ENCODE assay signal across 10 cellular contexts in genomic region chr14:76763362-76764041, GRCh38. TPM values are rescaled to one million over a fixed set of nuclear protein-coding genes. Genes with fewer than 3 reads are reported as not detected.
DNase-seq lines count a peak whose midpoint lies in the region; ATAC-seq and TF ChIP-seq lines count a peak whose summit lies in the region.
"Had no signal": no experiment of that assay in that cellular context is flagged by ENCODE, and none has a peak within 500 bp of the region (broad histone marks: within the 10 kb centered on the region; RNA-seq: fewer than 3 reads in every experiment).

No MANE protein-coding gene starts in this region.

- DNase-seq in EH (ENCODE audit: low read depth) (peak; percentile 13), left ventricle myocardium inferior (no peak), NOMO-1 (lab: John Stamatoyannopoulos, UW; ENCODE audit: unreplicated experiment in 2 of 2) (no peak), left lung (no peak)
- peak; percentile 28 for DNase-seq in activated CD8-positive, alpha-beta memory T cell treated with anti-CD3 and anti-CD28 coated beads, Interleukin-2, amount 10 ng/mL, durations not matched to agents 7 days and 5 days
- no peak for DNase-seq in stimulated activated CD4-positive, alpha-beta T cell treated with anti-CD3 and anti-CD28 coated beads, Interleukin-4, amount 100 ng/mL, for 4 hours
- DNase-seq: central memory CD4-positive, alpha-beta T cell; NCI-H226 had no signal

- ATAC-seq in activated CD8-positive, alpha-beta memory T cell treated with anti-CD3 and anti-CD28 coated beads, Interleukin-2, amount 10 ng/mL, durations not matched to agents 7 days and 5 days: no peak
- ATAC-seq in GM18520 (IDR thresholded peaks at IDR 0.05; ENCODE audit: unreplicated experiment) (no peak), left lung (no peak)

- H3K27ac ChIP-seq in left ventricle myocardium inferior (replicated peaks): peak overlapping the region; percentile 93
- H3K27ac ChIP-seq in rectal smooth muscle tissue (ENCODE audit: low read depth, low read length): no peak overlapping the region
- H3K27ac ChIP-seq in left lung: peak overlapping the region in 1 of 2 donors; percentile 77

- H3K27me3 ChIP-seq in left ventricle myocardium inferior (ENCODE audit: low read depth): peaks cover 6% of the 10 kb centered on the region
- peaks cover 6% of the 10 kb centered on the region for H3K27me3 ChIP-seq in rectal smooth muscle tissue (ENCODE audit: control insufficient read depth, insufficient read depth, low read length)
- peaks cover 0 to 42% of the 10 kb centered on the region in 2 donors for H3K27me3 ChIP-seq in left lung

- no peak overlapping the region for H3K27ac Mint-ChIP-seq in activated CD8-positive, alpha-beta memory T cell treated with anti-CD3 and anti-CD28 coated beads, Interleukin-2, amount 10 ng/mL, durations not matched to agents 7 days and 5 days

- peaks cover 16% of the 10 kb centered on the region for H3K4me1 Mint-ChIP-seq in activated CD8-positive, alpha-beta memory T cell treated with anti-CD3 and anti-CD28 coated beads, Interleukin-2, amount 10 ng/mL, durations not matched to agents 7 days and 5 days

- CTCF ChIA-PET in activated CD8-positive, alpha-beta memory T cell treated with anti-CD3 and anti-CD28 coated beads, Interleukin-2, amount 10 ng/mL, durations not matched to agents 7 days and 5 days (lab: Charles Lee): interaction anchor here (1.0 kb wide), 1 partner anchor 57 kb away, joined by 3 read pairs; no protein-coding TSS in a partner anchor

- TF ChIP-seq CTCF in left ventricle myocardium inferior (IDR thresholded peaks at IDR 0.05; ENCODE audit: borderline replicate concordance) (no peak), left lung (IDR thresholded peaks at IDR 0.05) (no peak)

- H3K4me3 ChIP-seq in left ventricle myocardium inferior: peak overlapping the region; percentile 93
- H3K4me3 ChIP-seq in rectal smooth muscle tissue (ENCODE audit: low read length): peak overlapping the region; percentile 81
- peak overlapping the region in 1 of 2 donors; percentile 69 for H3K4me3 ChIP-seq in left lung

- H3K27me3 Mint-ChIP-seq in activated CD8-positive, alpha-beta memory T cell treated with anti-CD3 and anti-CD28 coated beads, Interleukin-2, amount 10 ng/mL, durations not matched to agents 7 days and 5 days: peaks cover 46% of the 10 kb centered on the region

- H3K4me3 Mint-ChIP-seq in activated CD8-positive, alpha-beta memory T cell treated with anti-CD3 and anti-CD28 coated beads, Interleukin-2, amount 10 ng/mL, durations not matched to agents 7 days and 5 days: no peak overlapping the region

- H3K36me3 Mint-ChIP-seq in activated CD8-positive, alpha-beta memory T cell treated with anti-CD3 and anti-CD28 coated beads, Interleukin-2, amount 10 ng/mL, durations not matched to agents 7 days and 5 days: no peaks in the 10 kb centered on the region

- H3K4me1 ChIP-seq in left ventricle myocardium inferior (peaks cover 75% of the 10 kb centered on the region), rectal smooth muscle tissue (ENCODE audit: control insufficient read depth, insufficient read depth, low read length) (peaks cover 8% of the 10 kb centered on the region), left lung (peaks cover 10 to 57% of the 10 kb centered on the region in 2 donors)

- intact Hi-C loops in left ventricle myocardium inferior (cut with micrococcal nuclease) (no loop called here), left lung (cut with DNase I) (no loop called here)

- H3K9me3 ChIP-seq in left ventricle myocardium inferior (replicated peaks): no peaks in the 10 kb centered on the region
- no peaks in the 10 kb centered on the region for H3K9me3 ChIP-seq in left lung

- H3K9me3 Mint-ChIP-seq in activated CD8-positive, alpha-beta memory T cell treated with anti-CD3 and anti-CD28 coated beads, Interleukin-2, amount 10 ng/mL, durations not matched to agents 7 days and 5 days (ENCODE audit: low read depth): no peaks in the 10 kb centered on the region

- H3K36me3 ChIP-seq in left ventricle myocardium inferior: peaks cover 6% of the 10 kb centered on the region
- no peaks in the 10 kb centered on the region for H3K36me3 ChIP-seq in rectal smooth muscle tissue (ENCODE audit: control insufficient read depth, insufficient read depth, low read length)
- no peaks in the 10 kb centered on the region for H3K36me3 ChIP-seq in left lung

- H3K9ac ChIP-seq in rectal smooth muscle tissue (ENCODE audit: low read length): no peak overlapping the region

RNA-seq across cellular contexts. Expression of gene VASH1, which starts 2.2 kb away (rescaled TPM):
- total RNA-seq in activated CD8-positive, alpha-beta memory T cell treated with anti-CD3 and anti-CD28 coated beads, Interleukin-2, amount 10 ng/mL, durations not matched to agents 7 days and 5 days: 1 to 10 TPM; 3.3 to 8.1 TPM
- total RNA-seq in left ventricle myocardium inferior (12.4 TPM), left lung (10 to 100 TPM; 26.5 to 29.3 TPM)

RNA-seq across cellular contexts. Expression of gene ANGEL1, which starts 49.2 kb away (rescaled TPM):
- 10 to 100 TPM; 12.9 to 14.6 TPM for total RNA-seq in activated CD8-positive, alpha-beta memory T cell treated with anti-CD3 and anti-CD28 coated beads, Interleukin-2, amount 10 ng/mL, durations not matched to agents 7 days and 5 days
- total RNA-seq in left ventricle myocardium inferior: 9.3 TPM
- 10 to 100 TPM; 18.9 to 21.3 TPM for total RNA-seq in left lung

Comparison
In these comparisons a context has a peak if more than half of its experiments do, and no peak if none do; other contexts are left out.
1. DNase-seq: peak in EH (single experiment) and activated CD8-positive, alpha-beta memory T cell treated with anti-CD3 and anti-CD28 coated beads, Interleukin-2, amount 10 ng/mL, durations not matched to agents 7 days and 5 days (single experiment); none in left ventricle myocardium inferior (single experiment), NOMO-1 (0 of 2), stimulated activated CD4-positive, alpha-beta T cell treated with anti-CD3 and anti-CD28 coated beads, Interleukin-4, amount 100 ng/mL, for 4 hours (0 of 2) and left lung (0 of 2).